In the genomic region with DNA sequence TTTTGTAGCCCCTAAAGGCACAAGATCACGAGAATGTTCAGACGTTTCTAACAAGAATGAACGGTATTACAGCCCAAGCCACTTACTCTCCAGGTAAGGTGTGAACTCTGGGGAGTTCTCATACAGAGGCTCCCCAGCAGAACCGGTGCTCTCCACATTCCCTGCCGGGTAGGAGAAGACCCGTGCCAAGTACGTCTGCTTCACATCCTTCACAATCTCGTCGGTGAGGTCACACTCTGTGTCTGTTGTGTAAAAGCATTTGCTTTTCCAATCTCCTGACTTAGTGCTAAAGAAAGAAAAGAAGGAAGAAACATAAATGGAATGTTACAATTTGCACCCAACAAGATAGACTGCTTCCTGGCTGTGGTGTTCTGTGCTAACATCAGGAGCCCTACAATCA, we compare ENCODE assay signal across 26 cellular contexts. TPM values are rescaled to one million over a fixed set of nuclear protein-coding genes. Genes with fewer than 3 reads are reported as not detected.
A peak's percentile ranks its signal among the peaks of the same experiment; 100 is the strongest.
DNase-seq lines count a peak whose midpoint lies in the region; ATAC-seq, FAIRE-seq and TF ChIP-seq lines count a peak whose summit lies in the region.
"Had no signal": no experiment of that assay in that cellular context is flagged by ENCODE, and none has a peak within 500 bp of the region (broad histone marks: within the 10 kb centered on the region; RNA-seq: fewer than 3 reads in every experiment).

No MANE protein-coding gene starts in this region.

- TF ChIP-seq CTCF in HepG2 (CRISPR knock-in tag; IDR thresholded peaks at IDR 0.05) (no peak), right lobe of liver (IDR thresholded peaks at IDR 0.05) (no peak), fibroblast of villous mesenchyme (IDR thresholded peaks at IDR 0.05; ENCODE audit: insufficient read depth, low read depth, low read length) (no peak), mesothelial cell of epicardium (IDR thresholded peaks at IDR 0.05; ENCODE audit: unreplicated experiment) (no peak), ascending aorta (IDR thresholded peaks at IDR 0.05) (no peak)

- H4K20me1 ChIP-seq in HepG2 (ENCODE audit: insufficient read depth, low read length) = no peaks in the 10 kb centered on the region

- no peak for FAIRE-seq in HepG2 (lab: Jason Lieb, UNC)
- FAIRE-seq: A204.1, GM12891, HTR-8/SVneo had no signal

- POLR2A ChIA-PET in HepG2 (lab: Yijun Ruan, JAX) = no interaction called here

- H3K4me2 ChIP-seq in HepG2 (ENCODE audit: low read depth, low read length) = no peak overlapping the region

- in situ Hi-C loops in HepG2 (cut with HindIII; ENCODE audit: extremely low pct_ligation_motif_present, low pct_unique_long_range_greater_than_20kb) = loop anchor here (25.0 kb wide), 1 partner anchor 501 kb away; no protein-coding TSS in a partner anchor

- H2AFZ ChIP-seq in HepG2 (ENCODE audit: low read length) = no peak overlapping the region
- H2AFZ ChIP-seq: parathyroid adenoma had no signal

- H3K9me3 ChIP-seq in HepG2 (ENCODE audit: low read length) = no peaks in the 10 kb centered on the region
- no peaks in the 10 kb centered on the region for H3K9me3 ChIP-seq in right lobe of liver
- no peaks in the 10 kb centered on the region for H3K9me3 ChIP-seq in ascending aorta
- H3K9me3 ChIP-seq: BE2C, thoracic aorta had no signal

- peaks cover 70% of the 10 kb centered on the region for H3K4me1 Mint-ChIP-seq in mesothelial cell of epicardium
- H3K4me1 Mint-ChIP-seq in activated naive CD8-positive, alpha-beta T cell treated with anti-CD3 and anti-CD28 coated beads, Interleukin-2, amount 50 U/mL, for 24 hours = peaks cover 1% of the 10 kb centered on the region
- H3K4me1 Mint-ChIP-seq: stimulated activated memory B cell treated with anti-CD40 and anti-IgM and Interleukin-4, amounts not matched to agents 10 μg/mL and 1 μg/mL and 100 μg/mL, for 72 hours had no signal

- H3K4me3 Mint-ChIP-seq in mesothelial cell of epicardium = no peak overlapping the region
- H3K4me3 Mint-ChIP-seq in activated naive CD8-positive, alpha-beta T cell treated with anti-CD3 and anti-CD28 coated beads, Interleukin-2, amount 50 U/mL, for 24 hours = no peak overlapping the region
- H3K4me3 Mint-ChIP-seq: activated naive CD4-positive, alpha-beta T cell treated with anti-CD3 and anti-CD28 coated beads, Interleukin-2, amount 10 ng/mL, durations not matched to agents 7 days and 5 days; activated T-cell treated with anti-CD3 and anti-CD28 coated beads, Interleukin-2, amount 50 U/mL, for 4 hours; nephron; stimulated activated memory B cell treated with anti-CD40 and anti-IgM and Interleukin-4, amounts not matched to agents 10 μg/mL and 1 μg/mL and 100 μg/mL, for 72 hours had no signal

- intact Hi-C loops in HepG2 (cut with micrococcal nuclease; ENCODE audit: unreplicated experiment) (no loop called here), right lobe of liver (cut with DNase I) (no loop called here), ascending aorta (cut with DNase I) (no loop called here)

- TF ChIP-seq RAD21 in HepG2 (CRISPR knock-in tag; IDR thresholded peaks at IDR 0.05) = no peak

- peaks cover 4% of the 10 kb centered on the region for H3K79me2 ChIP-seq in HepG2 (ENCODE audit: insufficient read depth, low read length)
- H3K79me2 ChIP-seq: parathyroid adenoma had no signal

- ATAC-seq in HepG2 (peak; percentile 12; the same call in 1 of the 3 replicates), right lobe of liver (no peak)
- no peak for ATAC-seq in activated naive CD8-positive, alpha-beta T cell treated with anti-CD3 and anti-CD28 coated beads, Interleukin-2, amount 50 U/mL, for 24 hours
- ATAC-seq: activated T-cell treated with anti-CD3 and anti-CD28 coated beads, Interleukin-2, amount 50 U/mL, for 4 hours; esophagus mucosa; stimulated activated memory B cell treated with anti-CD40 and anti-IgM and Interleukin-4, amounts not matched to agents 10 μg/mL and 1 μg/mL and 100 μg/mL, for 72 hours had no signal

- H3K27ac ChIP-seq in HepG2 (ENCODE audit: extremely low read length, insufficient read depth, low read length) (no peak overlapping the region), right lobe of liver (no peak overlapping the region), ascending aorta (peak overlapping the region in 1 of 2 donors; percentile 5)
- H3K27ac ChIP-seq: parathyroid adenoma, thoracic aorta had no signal

- no peak for TF ChIP-seq POLR2A in HepG2 (IDR thresholded peaks at IDR 0.05; ENCODE audit: insufficient read depth in 1 of 2, low read depth in 2 of 2, low read length in 2 of 2)
- TF ChIP-seq POLR2A in right lobe of liver (IDR thresholded peaks at IDR 0.05) = no peak

- peaks cover 33% of the 10 kb centered on the region for H3K36me3 Mint-ChIP-seq in mesothelial cell of epicardium
- no peaks in the 10 kb centered on the region for H3K36me3 Mint-ChIP-seq in activated naive CD8-positive, alpha-beta T cell treated with anti-CD3 and anti-CD28 coated beads, Interleukin-2, amount 50 U/mL, for 24 hours (ENCODE audit: low read depth)
- H3K36me3 Mint-ChIP-seq: activated naive CD4-positive, alpha-beta T cell treated with anti-CD3 and anti-CD28 coated beads, Interleukin-2, amount 10 ng/mL, durations not matched to agents 7 days and 5 days; stimulated activated memory B cell treated with anti-CD40 and anti-IgM and Interleukin-4, amounts not matched to agents 10 μg/mL and 1 μg/mL and 100 μg/mL, for 72 hours had no signal

- CTCF ChIA-PET in HepG2 (lab: Yijun Ruan, JAX; ENCODE audit: low intra/inter-chr PET ratio, low total read pairs) = no interaction called here

- DNase-seq in HepG2 (ENCODE audit: low spot score) (no peak), right lobe of liver (no peak), fibroblast of villous mesenchyme (ENCODE audit: low read depth) (peak; percentile 65), mesothelial cell of epicardium (ENCODE audit: low spot score in 2 of 2, unreplicated experiment in 2 of 2) (no peak), DMS79 treated with DMSO at 0.1 percent for 48 hours (lab: John Stamatoyannopoulos, UW) (no peak), ascending aorta (ENCODE audit: low spot score in 2 of 2) (no peak), nucleus accumbens (lab: John Stamatoyannopoulos, UW) (no peak)
- no peak for DNase-seq in activated naive CD8-positive, alpha-beta T cell treated with anti-CD3 and anti-CD28 coated beads, Interleukin-2, amount 50 U/mL, for 24 hours
- DNase-seq: activated CD4-positive, CD25-positive, alpha-beta regulatory T cell treated with anti-CD3 and anti-CD28 coated beads, Interleukin-2, amount 50 U/mL, for 72 hours; activated naive CD4-positive, alpha-beta T cell treated with anti-CD3 and anti-CD28 coated beads, Interleukin-2, amount 10 ng/mL, durations not matched to agents 7 days and 5 days; activated T-cell treated with anti-CD3 and anti-CD28 coated beads, Interleukin-2, amount 50 U/mL, for 4 hours; BE2C; effector memory CD4-positive, alpha-beta T cell; NCI-H1930; NCI-H2227 treated with DMSO at 0.1 percent for 48 hours; NCI-H748 treated with DMSO at 0.1 percent for 48 hours; SHP77; stimulated activated CD4-positive, alpha-beta T cell treated with anti-CD3 and anti-CD28 coated beads, Interleukin-1b, Interleukin-23, amount 100 ng/mL, for 48 hours had no signal

- H3K9ac ChIP-seq in HepG2 (ENCODE audit: insufficient read depth, low read depth, low read length) = no peak overlapping the region
- H3K9ac ChIP-seq: parathyroid adenoma had no signal

- H3K27me3 ChIP-seq in HepG2 (ENCODE audit: control insufficient read depth in 1 of 2, insufficient read depth in 2 of 2, low read length in 2 of 2) (no peaks in the 10 kb centered on the region), right lobe of liver (no peaks in the 10 kb centered on the region), ascending aorta (no peaks in the 10 kb centered on the region)
- H3K27me3 ChIP-seq: BE2C had no signal

- H3K27ac Mint-ChIP-seq in mesothelial cell of epicardium = peak overlapping the region; percentile 71
- no peak overlapping the region for H3K27ac Mint-ChIP-seq in activated naive CD8-positive, alpha-beta T cell treated with anti-CD3 and anti-CD28 coated beads, Interleukin-2, amount 50 U/mL, for 24 hours
- H3K27ac Mint-ChIP-seq: activated naive CD4-positive, alpha-beta T cell treated with anti-CD3 and anti-CD28 coated beads, Interleukin-2, amount 10 ng/mL, durations not matched to agents 7 days and 5 days; nephron; stimulated activated memory B cell treated with anti-CD40 and anti-IgM and Interleukin-4, amounts not matched to agents 10 μg/mL and 1 μg/mL and 100 μg/mL, for 72 hours had no signal

- peaks cover 3 to 22% of the 10 kb centered on the region in 2 experiments for H3K36me3 ChIP-seq in HepG2 (replicated peaks in 1 of 2; ENCODE audit: control insufficient read depth in 1 of 2, insufficient read depth in 2 of 2, low read length in 2 of 2)
- no peaks in the 10 kb centered on the region for H3K36me3 ChIP-seq in right lobe of liver
- H3K36me3 ChIP-seq in ascending aorta = peaks cover 21 to 46% of the 10 kb centered on the region in 2 donors
- H3K36me3 ChIP-seq: BE2C had no signal

- TF ChIP-seq EP300 in HepG2 (IDR thresholded peaks at IDR 0.05; ENCODE audit: low read depth in 2 of 2, low read length in 2 of 2) (no peak), HepG2 (CRISPR knock-in tag; IDR thresholded peaks at IDR 0.05; ENCODE audit: borderline replicate concordance) (no peak)

- H3K4me1 ChIP-seq in HepG2 (ENCODE audit: insufficient read depth, low read length) (peaks cover 57% of the 10 kb centered on the region), right lobe of liver (no peaks in the 10 kb centered on the region), ascending aorta (peaks cover 0 to 1% of the 10 kb centered on the region in 2 donors)
- H3K4me1 ChIP-seq: BE2C, parathyroid adenoma had no signal

- H3K4me3 ChIP-seq in HepG2 (replicated peaks in 1 of 3; ENCODE audit: insufficient read depth in 1 of 3, low read depth in 2 of 3, low read length in 3 of 3) (no peak overlapping the region), right lobe of liver (no peak overlapping the region), fibroblast of villous mesenchyme (ENCODE audit: low read depth, low read length) (peak overlapping the region; percentile 69), ascending aorta (no peak overlapping the region)
- H3K4me3 ChIP-seq: thoracic aorta had no signal

- BruUV-seq in HepG2 (replicated peaks; lab: Mats Ljungman, UMichigan) = no TSS peak

- H3K9me3 Mint-ChIP-seq in mesothelial cell of epicardium = no peaks in the 10 kb centered on the region
- no peaks in the 10 kb centered on the region for H3K9me3 Mint-ChIP-seq in activated naive CD8-positive, alpha-beta T cell treated with anti-CD3 and anti-CD28 coated beads, Interleukin-2, amount 50 U/mL, for 24 hours
- H3K9me3 Mint-ChIP-seq: activated naive CD4-positive, alpha-beta T cell treated with anti-CD3 and anti-CD28 coated beads, Interleukin-2, amount 10 ng/mL, durations not matched to agents 7 days and 5 days; activated T-cell treated with anti-CD3 and anti-CD28 coated beads, Interleukin-2, amount 50 U/mL, for 4 hours; nephron; stimulated activated memory B cell treated with anti-CD40 and anti-IgM and Interleukin-4, amounts not matched to agents 10 μg/mL and 1 μg/mL and 100 μg/mL, for 72 hours had no signal

- WGBS in HepG2 (ENCODE audit: low lambda C conversion rate) = 94% methylated on average over 9 of the region's 9 CpGs
- 92% methylated on average over 7 of the region's 9 CpGs for WGBS in right lobe of liver (ENCODE audit: insufficient coverage, low coverage, low lambda C conversion rate, missing lambda C conversion rate)

- H3K27me3 Mint-ChIP-seq in mesothelial cell of epicardium (ENCODE audit: low read depth) = no peaks in the 10 kb centered on the region
- peaks cover 40% of the 10 kb centered on the region for H3K27me3 Mint-ChIP-seq in activated naive CD8-positive, alpha-beta T cell treated with anti-CD3 and anti-CD28 coated beads, Interleukin-2, amount 50 U/mL, for 24 hours

RNA-seq across cellular contexts. Expression of gene F3, which starts 5.7 kb away (rescaled TPM):
- total RNA-seq in HepG2 (2016; rRNA removed; fragmentation: Illumina TruSeq; extraction: Trizol) (3.4 and 9.0 TPM in 2 replicates), right lobe of liver (1 to 10 TPM in 4 of 6 experiments, under 1 TPM in 2; 0.79 to 6.8 (median 2.6) TPM), fibroblast of villous mesenchyme (198 and 506 TPM in 2 replicates), mesothelial cell of epicardium (23.9 to 28.8 TPM (median 25.2 TPM) in 3 replicates), ascending aorta (32.5 TPM)
- 1.4 and 1.6 TPM in 2 replicates for total RNA-seq in HepG2 (2016; cell fraction: cytosol; rRNA removed; fragmentation: Illumina TruSeq; extraction: Trizol; ENCODE audit: low read depth)
- total RNA-seq in HepG2 (2016; cell fraction: insoluble cytoplasmic fraction; rRNA removed; fragmentation: Illumina TruSeq; extraction: Trizol) = 2.9 and 7.7 TPM in 2 replicates
- 3.7 and 3.9 TPM in 2 replicates for total RNA-seq in HepG2 (2016; cell fraction: membrane; rRNA removed; fragmentation: Illumina TruSeq; extraction: Trizol)
- 10.1 and 10.5 TPM in 2 replicates for total RNA-seq in HepG2 (2016; cell fraction: nucleus; rRNA removed; fragmentation: Illumina TruSeq; extraction: Trizol)
- polyA plus RNA-seq in HepG2 (2011; rRNA removed) = 5.8 and 6.6 TPM in 2 replicates
- 3.0 and 4.3 TPM in 2 replicates for polyA plus RNA-seq in HepG2 (2011; cell fraction: cytosol; rRNA removed)
- 7.5 and 9.6 TPM in 2 replicates for polyA plus RNA-seq in HepG2 (2011; cell fraction: nucleus; rRNA removed)
- 4.0 and 4.2 TPM in 2 replicates for polyA plus RNA-seq in HepG2 (2012)
- 0.70 and 0.80 TPM in 2 replicates for polyA plus RNA-seq in HepG2 (2016; cell fraction: cytosol; fragmentation: Illumina TruSeq; extraction: Trizol; ENCODE audit: low read depth)
- 2.8 and 3.5 TPM in 2 replicates for polyA plus RNA-seq in HepG2 (2016; cell fraction: insoluble cytoplasmic fraction; fragmentation: Illumina TruSeq; extraction: Trizol; ENCODE audit: low read depth)
- 1.1 and 1.3 TPM in 2 replicates for polyA plus RNA-seq in HepG2 (2016; cell fraction: membrane; fragmentation: Illumina TruSeq; extraction: Trizol; ENCODE audit: low read depth)
- polyA plus RNA-seq in HepG2 (2016; cell fraction: nucleus; fragmentation: Illumina TruSeq; extraction: Trizol; ENCODE audit: insufficient read depth, low read depth) = 23.2 and 27.8 TPM in 2 replicates
- polyA minus RNA-seq in HepG2 (2011; rRNA and poly(A)+ RNA removed; ENCODE audit: low replicate concordance) = 5.0 and 22.4 TPM in 2 replicates
- 2.5 and 3.2 TPM in 2 replicates for polyA minus RNA-seq in HepG2 (2011; cell fraction: cytosol; rRNA and poly(A)+ RNA removed)
- polyA minus RNA-seq in HepG2 (2011; cell fraction: nucleus; rRNA and poly(A)+ RNA removed) = 4.8 and 6.8 TPM in 2 replicates
